15 cellular contexts compared by ENCODE assay signal in genomic region chr3:9955067-9955502, GRCh38.
DNase-seq lines count a peak whose midpoint lies in the region; ATAC-seq and TF ChIP-seq lines count a peak whose summit lies in the region.
"Had no signal": no experiment of that assay in that cellular context is flagged by ENCODE, and none has a peak within 500 bp of the region (broad histone marks: within the 10 kb centered on the region; RNA-seq: fewer than 3 reads in every experiment).

No MANE protein-coding gene starts in this region.

- no peak for TF ChIP-seq POLR2A in GM18505 (IDR thresholded peaks at IDR 0.05; ENCODE audit: borderline replicate concordance, extremely low read depth, insufficient read depth, insufficient read length)

- DNase-seq in DMS79 treated with DMSO at 0.1 percent for 48 hours (lab: John Stamatoyannopoulos, UW), result peak; percentile 52
- peak; percentile 61 for DNase-seq in NCI-H146 treated with DMSO at 0.1 percent for 48 hours (lab: John Stamatoyannopoulos, UW; ENCODE audit: unreplicated experiment)
- DNase-seq in SHP77 (lab: John Stamatoyannopoulos, UW), result peak; percentile 72 to 78
- DNase-seq in left kidney (ENCODE audit: low read depth, low spot score), result peak; percentile 60
- DNase-seq in COLO829 (ENCODE audit: low spot score), result no peak
- no peak for DNase-seq in GOT3 (lab: John Stamatoyannopoulos, UW)
- DNase-seq in islet precursor cell, result no peak
- DNase-seq: activated CD4-positive, alpha-beta memory T cell treated with anti-CD3 and anti-CD28 coated beads, Interleukin-2, amount 10 ng/mL, durations not matched to agents 7 days and 5 days; activated naive CD4-positive, alpha-beta T cell treated with anti-CD3 and anti-CD28 coated beads, Interleukin-2, amount 50 U/mL, for 16 hours; cortex of kidney; foreskin melanocyte; left lung; NCI-H1694; stimulated activated CD8-positive, alpha-beta memory T cell treated with anti-CD3 and anti-CD28 coated beads, Interleukin-4, amount 100 ng/mL, for 48 hours had no signal

- ATAC-seq in GM18505 (IDR thresholded peaks at IDR 0.05; ENCODE audit: unreplicated experiment), result no peak

Comparison
In these comparisons a context has a peak if more than half of its experiments do, and no peak if none do; other contexts are left out.
1. DNase-seq: peak in DMS79 treated with DMSO at 0.1 percent for 48 hours (single experiment), NCI-H146 treated with DMSO at 0.1 percent for 48 hours (single experiment), SHP77 (2 of 2) and left kidney (single experiment); none in COLO829 (single experiment), GOT3 (single experiment) and islet precursor cell (single experiment).